2 cellular contexts compared by ENCODE assay signal in the genomic region with DNA sequence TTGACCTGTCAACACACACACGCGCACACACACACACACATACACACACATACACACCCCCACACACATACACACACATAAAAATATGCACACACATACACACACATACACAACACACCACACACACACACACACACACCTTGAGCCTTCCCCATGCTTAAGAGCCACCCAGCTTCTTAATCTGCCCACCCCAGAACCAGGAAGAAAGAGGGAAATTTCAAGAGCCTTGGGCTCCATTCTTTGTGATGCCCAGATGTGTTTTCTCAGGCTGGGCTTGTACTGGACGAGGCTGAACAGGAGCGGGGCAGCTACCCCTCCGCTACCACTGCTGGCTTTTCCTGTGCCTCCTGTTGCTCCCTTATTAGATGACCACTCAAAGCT.
TF ChIP-seq lines count a peak whose summit lies in the region.

No MANE protein-coding gene starts in this region.

TF ChIP-seq in HEK293, 187 proteins besides CTCF, POLR2A, EP300 and RAD21 (continued from another document):
- TF ChIP-seq, protein P1, sequence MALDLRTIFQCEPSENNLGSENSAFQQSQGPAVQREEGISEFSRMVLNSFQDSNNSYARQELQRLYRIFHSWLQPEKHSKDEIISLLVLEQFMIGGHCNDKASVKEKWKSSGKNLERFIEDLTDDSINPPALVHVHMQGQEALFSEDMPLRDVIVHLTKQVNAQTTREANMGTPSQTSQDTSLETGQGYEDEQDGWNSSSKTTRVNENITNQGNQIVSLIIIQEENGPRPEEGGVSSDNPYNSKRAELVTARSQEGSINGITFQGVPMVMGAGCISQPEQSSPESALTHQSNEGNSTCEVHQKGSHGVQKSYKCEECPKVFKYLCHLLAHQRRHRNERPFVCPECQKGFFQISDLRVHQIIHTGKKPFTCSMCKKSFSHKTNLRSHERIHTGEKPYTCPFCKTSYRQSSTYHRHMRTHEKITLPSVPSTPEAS (tag by site-specific recombination; IDR thresholded peaks at IDR 0.05): 0 out of 2 replicates have a peak, but pooled peaks have one; percentile 15
TF ChIP-seq in HEK293: peak in this region for 1.

TF ChIP-seq in GM12878, 131 proteins besides CTCF, POLR2A, EP300 and RAD21:
- TF ChIP-seq, protein P2, sequence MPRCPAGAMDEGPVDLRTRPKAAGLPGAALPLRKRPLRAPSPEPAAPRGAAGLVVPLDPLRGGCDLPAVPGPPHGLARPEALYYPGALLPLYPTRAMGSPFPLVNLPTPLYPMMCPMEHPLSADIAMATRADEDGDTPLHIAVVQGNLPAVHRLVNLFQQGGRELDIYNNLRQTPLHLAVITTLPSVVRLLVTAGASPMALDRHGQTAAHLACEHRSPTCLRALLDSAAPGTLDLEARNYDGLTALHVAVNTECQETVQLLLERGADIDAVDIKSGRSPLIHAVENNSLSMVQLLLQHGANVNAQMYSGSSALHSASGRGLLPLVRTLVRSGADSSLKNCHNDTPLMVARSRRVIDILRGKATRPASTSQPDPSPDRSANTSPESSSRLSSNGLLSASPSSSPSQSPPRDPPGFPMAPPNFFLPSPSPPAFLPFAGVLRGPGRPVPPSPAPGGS (IDR thresholded peaks at IDR 0.05; ENCODE audit: borderline replicate concordance, insufficient read depth, low read depth, low read length, poor library complexity, severe bottlenecking): peak; percentile 24
- TF ChIP-seq, protein P3, sequence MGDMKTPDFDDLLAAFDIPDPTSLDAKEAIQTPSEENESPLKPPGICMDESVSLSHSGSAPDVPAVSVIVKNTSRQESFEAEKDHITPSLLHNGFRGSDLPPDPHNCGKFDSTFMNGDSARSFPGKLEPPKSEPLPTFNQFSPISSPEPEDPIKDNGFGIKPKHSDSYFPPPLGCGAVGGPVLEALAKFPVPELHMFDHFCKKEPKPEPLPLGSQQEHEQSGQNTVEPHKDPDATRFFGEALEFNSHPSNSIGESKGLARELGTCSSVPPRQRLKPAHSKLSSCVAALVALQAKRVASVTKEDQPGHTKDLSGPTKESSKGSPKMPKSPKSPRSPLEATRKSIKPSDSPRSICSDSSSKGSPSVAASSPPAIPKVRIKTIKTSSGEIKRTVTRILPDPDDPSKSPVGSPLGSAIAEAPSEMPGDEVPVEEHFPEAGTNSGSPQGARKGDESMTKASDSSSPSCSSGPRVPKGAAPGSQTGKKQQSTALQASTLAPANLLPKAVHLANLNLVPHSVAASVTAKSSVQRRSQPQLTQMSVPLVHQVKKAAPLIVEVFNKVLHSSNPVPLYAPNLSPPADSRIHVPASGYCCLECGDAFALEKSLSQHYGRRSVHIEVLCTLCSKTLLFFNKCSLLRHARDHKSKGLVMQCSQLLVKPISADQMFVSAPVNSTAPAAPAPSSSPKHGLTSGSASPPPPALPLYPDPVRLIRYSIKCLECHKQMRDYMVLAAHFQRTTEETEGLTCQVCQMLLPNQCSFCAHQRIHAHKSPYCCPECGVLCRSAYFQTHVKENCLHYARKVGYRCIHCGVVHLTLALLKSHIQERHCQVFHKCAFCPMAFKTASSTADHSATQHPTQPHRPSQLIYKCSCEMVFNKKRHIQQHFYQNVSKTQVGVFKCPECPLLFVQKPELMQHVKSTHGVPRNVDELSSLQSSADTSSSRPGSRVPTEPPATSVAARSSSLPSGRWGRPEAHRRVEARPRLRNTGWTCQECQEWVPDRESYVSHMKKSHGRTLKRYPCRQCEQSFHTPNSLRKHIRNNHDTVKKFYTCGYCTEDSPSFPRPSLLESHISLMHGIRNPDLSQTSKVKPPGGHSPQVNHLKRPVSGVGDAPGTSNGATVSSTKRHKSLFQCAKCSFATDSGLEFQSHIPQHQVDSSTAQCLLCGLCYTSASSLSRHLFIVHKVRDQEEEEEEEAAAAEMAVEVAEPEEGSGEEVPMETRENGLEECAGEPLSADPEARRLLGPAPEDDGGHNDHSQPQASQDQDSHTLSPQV (IDR thresholded peaks at IDR 0.05): no peak
- TF ChIP-seq SREBF1 (IDR thresholded peaks at IDR 0.05; ENCODE audit: low read length): no peak
